ENCODE assay signal across 8 cellular contexts in genomic region chr9:135449532-135449931, GRCh38. TPM values are rescaled to one million over a fixed set of nuclear protein-coding genes. Genes with fewer than 3 reads are reported as not detected.
A peak's percentile ranks its signal among the peaks of the same experiment; 100 is the strongest.
DNase-seq lines count a peak whose midpoint lies in the region; ATAC-seq, FAIRE-seq and TF ChIP-seq lines count a peak whose summit lies in the region.
"Not testable (repeated sequence)": the region's sequence is repeated elsewhere in the genome, so short reads cannot be mapped to it uniquely, and the experiment has no call there.

No MANE protein-coding gene starts in this region.

- H3K4ac ChIP-seq in trophoblast cell (ENCODE audit: low read depth, low read length) = not testable (repeated sequence)

- not testable (repeated sequence) for H3K36me3 ChIP-seq in K562 (ENCODE audit: control insufficient read depth, insufficient read depth, low read length); trophoblast cell (ENCODE audit: control insufficient read depth in 1 of 2, insufficient read depth in 2 of 2, low read length in 2 of 2)

- peak; percentile 68 for DNase-seq in DMS79 treated with DMSO at 0.1 percent for 48 hours (lab: John Stamatoyannopoulos, UW)
- peak; percentile 26 for DNase-seq in NCI-H1105 treated with DMSO at 0.1 percent for 48 hours (lab: John Stamatoyannopoulos, UW)
- DNase-seq in NCI-H2107 treated with DMSO at 0.1 percent for 48 hours (lab: John Stamatoyannopoulos, UW; ENCODE audit: unreplicated experiment) = peak; percentile 34
- DNase-seq in NCI-H2196 (lab: John Stamatoyannopoulos, UW; ENCODE audit: unreplicated experiment) = peak; percentile 11
- peak; percentile 33 for DNase-seq in NCI-H774 (lab: John Stamatoyannopoulos, UW)
- peak in 3 of 4 experiments; percentile 17 to 50 (median 23) for DNase-seq in K562 (ENCODE audit: extremely low read depth in 1 of 4, low spot score in 3 of 4)
- DNase-seq in trophoblast cell = peak; percentile 17 to 48

- BruUV-seq in K562 (replicated peaks; lab: Mats Ljungman, UMichigan) = not testable (repeated sequence)

- not testable (repeated sequence) for H3K27me3 ChIP-seq in K562 (ENCODE audit: control insufficient read depth in 2 of 2, insufficient read depth in 2 of 2, low read length in 2 of 2); trophoblast cell (ENCODE audit: insufficient read depth, low read length)

- H3K79me2 ChIP-seq in K562 (ENCODE audit: control insufficient read depth, insufficient read depth, low read length); trophoblast cell (ENCODE audit: control insufficient read depth, insufficient read depth, low read length, poor library complexity): not testable (repeated sequence)

- FAIRE-seq in K562 (lab: Jason Lieb, UNC) = not testable (repeated sequence)

- not testable (repeated sequence) for TF ChIP-seq RAD21 in K562 (CRISPR knock-in tag; conservative IDR thresholded peaks at IDR 0.05 in 1 of 2, IDR thresholded peaks at IDR 0.05 in 1 of 2)

- not testable (repeated sequence) for TF ChIP-seq POLR2A in K562 (conservative IDR thresholded peaks at IDR 0.05)

- H3K23ac ChIP-seq in trophoblast cell (ENCODE audit: low read length) = not testable (repeated sequence)

- not testable (repeated sequence) for H4K20me1 ChIP-seq in K562 (replicated peaks; ENCODE audit: control insufficient read depth, insufficient read depth, low read length)

- H3K9me3 ChIP-seq in K562 (replicated peaks; ENCODE audit: control insufficient read depth, insufficient read depth, low read depth, low read length); trophoblast cell (ENCODE audit: insufficient read depth, low read depth, low read length): not testable (repeated sequence)

- H3K18ac ChIP-seq in trophoblast cell (ENCODE audit: low read length) = not testable (repeated sequence)

- ATAC-seq in K562 (peak; percentile 72), esophagus mucosa (peak; percentile 35)

- in situ Hi-C loops in K562 (cut with MboI) = not testable (repeated sequence)

- not testable (repeated sequence) for H3K14ac ChIP-seq in trophoblast cell (ENCODE audit: low read length)

- H2AFZ ChIP-seq in K562 (ENCODE audit: low read depth, low read length); trophoblast cell (ENCODE audit: insufficient read depth, low read length, poor library complexity): not testable (repeated sequence)

- POLR2A ChIA-PET in K562 (lab: Yijun Ruan, JAX) = interaction anchor here (1.6 kb wide), 1 partner anchor 32 kb away, joined by 5 read pairs; no protein-coding TSS in a partner anchor

- not testable (repeated sequence) for H3K27ac ChIP-seq in K562 (ENCODE audit: extremely low read depth, low read depth, low read length); trophoblast cell (ENCODE audit: low read depth, low read length)

- not testable (repeated sequence) for H4K8ac ChIP-seq in trophoblast cell (ENCODE audit: low read depth, low read length)

- not testable (repeated sequence) for H2BK120ac ChIP-seq in trophoblast cell (ENCODE audit: insufficient read depth, low read length, poor library complexity)

- not testable (repeated sequence) for H2BK12ac ChIP-seq in trophoblast cell (ENCODE audit: low read length)

- not testable (repeated sequence) for H3K9ac ChIP-seq in K562 (ENCODE audit: insufficient read depth in 1 of 2, low read depth in 2 of 2, low read length in 2 of 2); trophoblast cell (ENCODE audit: low read length)

- H3K9me1 ChIP-seq in K562 (ENCODE audit: control insufficient read depth, insufficient read depth, low read length) = not testable (repeated sequence)

- peak; percentile 58 for TF ChIP-seq EP300 in K562 (IDR thresholded peaks at IDR 0.05; ENCODE audit: low read length)

- not testable (repeated sequence) for H2BK5ac ChIP-seq in trophoblast cell (ENCODE audit: low read depth, low read length, poor library complexity)

- intact Hi-C loops in K562 (cut with micrococcal nuclease) = not testable (repeated sequence)

- H3K4me1 ChIP-seq in K562 (replicated peaks in 1 of 2; ENCODE audit: control insufficient read depth in 2 of 2, insufficient read depth in 2 of 2, low read length in 2 of 2) = peaks cover 7 to 18% of the 10 kb centered on the region in 2 experiments; a peak in 3 of 5 replicates
- H3K4me1 ChIP-seq in trophoblast cell (ENCODE audit: control insufficient read depth in 1 of 2, insufficient read depth in 2 of 2, low read length in 2 of 2) = not testable (repeated sequence)

- not testable (repeated sequence) for H3K79me1 ChIP-seq in trophoblast cell (ENCODE audit: low read length)

- not testable (repeated sequence) for H3K4me3 ChIP-seq in K562; trophoblast cell (ENCODE audit: low read depth, low read length)

- not testable (repeated sequence) for H4K12ac ChIP-seq in trophoblast cell (ENCODE audit: low read depth, low read length)

- CTCF ChIA-PET in K562 (lab: Yijun Ruan, JAX; ENCODE audit: low intra/inter-chr PET ratio) = not testable (repeated sequence)

- not testable (repeated sequence) for H3K4me2 ChIP-seq in K562 (ENCODE audit: insufficient read depth, low read length); trophoblast cell (ENCODE audit: low read length)

- TF ChIP-seq CTCF in K562 (IDR thresholded peaks at IDR 0.05 in 2 of 3, conservative IDR thresholded peaks at IDR 0.05 in 1 of 3; ENCODE audit: insufficient read depth in 2 of 3, low read depth in 1 of 3, low read length in 3 of 3) = not testable (repeated sequence)

- H4K91ac ChIP-seq in trophoblast cell (ENCODE audit: low read depth, low read length) = not testable (repeated sequence)

- H2AK5ac ChIP-seq in trophoblast cell (ENCODE audit: low read length) = not testable (repeated sequence)

- 18% methylated on average over 11 of the region's 11 CpGs for WGBS in K562 (ENCODE audit: insufficient coverage, low coverage, missing lambda C conversion rate)
- WGBS in trophoblast cell (ENCODE audit: extremely low coverage, insufficient coverage, insufficient read length) = no CpG with 5 or more reads among the region's 11 CpGs

TF ChIP-seq in K562, 482 proteins besides CTCF, POLR2A, EP300 and RAD21 (continues in another document):
- TF ChIP-seq IRF9 (tag; IDR thresholded peaks at IDR 0.05) = peak; percentile 59; the same call in 1 of the 2 replicates
- TF ChIP-seq KDM1A (IDR thresholded peaks at IDR 0.05) = peak; percentile 15 to 68; a peak in 3 of 4 replicates
- peak; percentile 28; the same call in 1 of the 2 replicates for TF ChIP-seq LEF1 (IDR thresholded peaks at IDR 0.05)
- 0 out of 2 replicates have a peak, but pooled peaks have one; percentile 14 for TF ChIP-seq STAT5A (IDR thresholded peaks at IDR 0.05; ENCODE audit: borderline replicate concordance, low read length)
- TF ChIP-seq NCOR1 (IDR thresholded peaks at IDR 0.05) = peak; percentile 64
- peak; percentile 71 for TF ChIP-seq ZEB2 (IDR thresholded peaks at IDR 0.05)

RNA-seq across cellular contexts. Expression of gene PPP1R26, which starts 30.1 kb away (rescaled TPM):
- 19.1 and 41.6 TPM in 2 replicates for total RNA-seq in K562 (2011; cell fraction: chromatin; rRNA removed; ENCODE audit: low replicate concordance)
- total RNA-seq in K562 (2011; cell fraction: nucleolus; rRNA removed) = 25.8 and 36.4 TPM in 2 replicates
- 20.5 and 21.5 TPM in 2 replicates for total RNA-seq in K562 (2011; cell fraction: nucleoplasm; rRNA removed)
- 25.1 and 29.6 TPM in 2 replicates for total RNA-seq in K562 (2014; rRNA removed)
- 8.1 and 11.3 TPM in 2 replicates for total RNA-seq in K562 (2014; rRNA removed; fragmentation: Illumina TruSeq; extraction: Trizol)
- 18.2 and 19.4 TPM in 2 replicates for total RNA-seq in K562 (2015; rRNA removed; fragmentation: Illumina TruSeq; extraction: Trizol)
- 23.6 and 26.8 TPM in 2 replicates for total RNA-seq in K562 (2021)
- 8.6 and 9.3 TPM in 2 replicates for polyA plus RNA-seq in K562 (2011; rRNA removed)
- 9.9 and 15.5 TPM in 2 replicates for polyA plus RNA-seq in K562 (2011; cell fraction: cytosol; rRNA removed)
- 18.4 and 32.2 TPM in 2 replicates for polyA plus RNA-seq in K562 (2011; cell fraction: nucleus; rRNA removed)
- 19.0 and 28.0 TPM in 2 replicates for polyA plus RNA-seq in K562 (2012)
- 8.0 and 12.4 TPM in 2 replicates for polyA plus RNA-seq in K562 (2014; fragmentation: Illumina TruSeq; extraction: Trizol)
- under 1 TPM; 0.77 to 0.89 TPM for polyA plus RNA-seq in K562 (2014; fragmentation: Nextera tagmentation; extraction: Ambion mirVana)
- 15.0 and 15.6 TPM in 2 replicates for polyA plus RNA-seq in K562 (2014; rRNA removed)
- polyA minus RNA-seq in K562 (2011; rRNA and poly(A)+ RNA removed) = 10.1 and 23.5 TPM in 2 replicates
- polyA minus RNA-seq in K562 (2011; cell fraction: cytosol; rRNA and poly(A)+ RNA removed) = 16.4 and 18.4 TPM in 2 replicates
- polyA minus RNA-seq in K562 (2011; cell fraction: nucleus; rRNA and poly(A)+ RNA removed) = 7.4 and 8.1 TPM in 2 replicates
- 5.2 TPM for total RNA-seq in esophagus mucosa
- polyA plus RNA-seq in trophoblast cell (2013) = 6.9 and 7.6 TPM in 2 replicates

RNA-seq across cellular contexts. Expression of gene MRPS2, which starts 51.0 kb away (rescaled TPM):
- 22.8 and 99.4 TPM in 2 replicates for total RNA-seq in K562 (2011; cell fraction: chromatin; rRNA removed; ENCODE audit: low replicate concordance)
- 83.4 and 87.4 TPM in 2 replicates for total RNA-seq in K562 (2011; cell fraction: nucleolus; rRNA removed)
- total RNA-seq in K562 (2011; cell fraction: nucleoplasm; rRNA removed) = 44.5 and 53.2 TPM in 2 replicates
- total RNA-seq in K562 (2014; rRNA removed) (120 and 168 TPM in 2 replicates), K562 (2014; rRNA removed; fragmentation: Illumina TruSeq; extraction: Trizol) (27.3 and 39.7 TPM in 2 replicates), K562 (2015; rRNA removed; fragmentation: Illumina TruSeq; extraction: Trizol) (73.9 and 75.9 TPM in 2 replicates), K562 (2021) (106 and 110 TPM in 2 replicates), esophagus mucosa (25.5 TPM)
- polyA plus RNA-seq in K562 (2011; rRNA removed) (81.3 and 135 TPM in 2 replicates), K562 (2014; fragmentation: Illumina TruSeq; extraction: Trizol) (167 and 221 TPM in 2 replicates), K562 (2014; fragmentation: Nextera tagmentation; extraction: Ambion mirVana) (10 to 100 TPM in 1 of 2 experiments, 1 to 10 TPM in 1; 8.0 to 10.9 TPM), K562 (2014; rRNA removed) (128 and 133 TPM in 2 replicates)
- polyA plus RNA-seq in K562 (2011; cell fraction: cytosol; rRNA removed) = 412 and 778 TPM in 2 replicates
- polyA plus RNA-seq in K562 (2011; cell fraction: nucleus; rRNA removed) = 169 and 254 TPM in 2 replicates
- 119 and 130 TPM in 2 replicates for polyA plus RNA-seq in K562 (2012)
- 77.8 and 115 TPM in 2 replicates for polyA minus RNA-seq in K562 (2011; rRNA and poly(A)+ RNA removed)
- 140 and 152 TPM in 2 replicates for polyA minus RNA-seq in K562 (2011; cell fraction: cytosol; rRNA and poly(A)+ RNA removed)
- polyA minus RNA-seq in K562 (2011; cell fraction: nucleus; rRNA and poly(A)+ RNA removed) = 44.6 and 49.4 TPM in 2 replicates
- polyA plus RNA-seq in trophoblast cell (2013) = 73.0 and 79.0 TPM in 2 replicates

Comparison
In these comparisons a context has a peak if more than half of its experiments do, and no peak if none do; other contexts are left out.
1. DNase-seq: peak in every context shown above with its lines; median percentile 68 in DMS79 treated with DMSO at 0.1 percent for 48 hours; 34 in NCI-H2107 treated with DMSO at 0.1 percent for 48 hours; 33 in NCI-H774; 32 in trophoblast cell; 26 in NCI-H1105 treated with DMSO at 0.1 percent for 48 hours; 23 in K562; 11 in NCI-H2196.